Comparison of ENCODE assay signal across 11 cellular contexts in genomic region chr21:14520535-14520934, GRCh38. TPM values are rescaled to one million over a fixed set of nuclear protein-coding genes. Genes with fewer than 3 reads are reported as not detected.
DNase-seq lines count a peak whose midpoint lies in the region; ATAC-seq and TF ChIP-seq lines count a peak whose summit lies in the region.
"Had no signal": no experiment of that assay in that cellular context is flagged by ENCODE, and none has a peak within 500 bp of the region (broad histone marks: within the 10 kb centered on the region; RNA-seq: fewer than 3 reads in every experiment).

No MANE protein-coding gene starts in this region.

- peaks cover 64% of the 10 kb centered on the region for H3K36me3 Mint-ChIP-seq in activated CD8-positive, alpha-beta T cell treated with anti-CD3 and anti-CD28 coated beads, Interleukin-2, amount 10 ng/mL, durations not matched to agents 7 days and 5 days (ENCODE audit: low read depth)
- peaks cover 0 to 17% of the 10 kb centered on the region in 2 donors for H3K36me3 Mint-ChIP-seq in naive B cell

- H3K4me3 Mint-ChIP-seq in activated CD8-positive, alpha-beta T cell treated with anti-CD3 and anti-CD28 coated beads, Interleukin-2, amount 10 ng/mL, durations not matched to agents 7 days and 5 days = no peak overlapping the region
- H3K4me3 Mint-ChIP-seq in naive B cell = peak overlapping the region; percentile 75 to 95 (median 88)

- TF ChIP-seq CTCF in WERI-Rb-1 (IDR thresholded peaks at IDR 0.05; ENCODE audit: low read depth, low read length) = no peak

- no peak overlapping the region for H3K27ac ChIP-seq in WERI-Rb-1
- H3K27ac ChIP-seq: testis had no signal

- no peaks in the 10 kb centered on the region for H3K9me3 ChIP-seq in WERI-Rb-1 (ENCODE audit: severe bottlenecking)
- H3K9me3 ChIP-seq: testis had no signal

- ATAC-seq in activated CD8-positive, alpha-beta T cell treated with anti-CD3 and anti-CD28 coated beads, Interleukin-2, amount 10 ng/mL, durations not matched to agents 7 days and 5 days = no peak
- ATAC-seq in naive B cell (ENCODE audit: low read depth in 2 of 2) = peak; percentile 85 to 86
- ATAC-seq: SK-N-SH treated with all-trans-retinoic acid at 6 μM for 48 hours had no signal

- DNase-seq in Kasumi-1 (lab: John Stamatoyannopoulos, UW) = peak; percentile 96 to 97
- DNase-seq in activated CD8-positive, alpha-beta T cell treated with anti-CD3 and anti-CD28 coated beads, Interleukin-2, amount 10 ng/mL, durations not matched to agents 7 days and 5 days = no peak
- peak; percentile 26 for DNase-seq in naive B cell
- DNase-seq in hippocampal formation (lab: John Stamatoyannopoulos, UW) = no peak
- no peak for DNase-seq in putamen (ENCODE audit: low spot score)
- no peak for DNase-seq in WERI-Rb-1
- DNase-seq: activated effector memory CD4-positive, alpha-beta T cell treated with Interleukin-2 at 50 U/mL for 16 hours; testis had no signal

- POLR2A ChIA-PET in activated CD8-positive, alpha-beta T cell treated with anti-CD3 and anti-CD28 coated beads, Interleukin-2, amount 10 ng/mL, durations not matched to agents 7 days and 5 days (lab: Charles Lee) = no interaction called here

- H3K27me3 Mint-ChIP-seq in activated CD8-positive, alpha-beta T cell treated with anti-CD3 and anti-CD28 coated beads, Interleukin-2, amount 10 ng/mL, durations not matched to agents 7 days and 5 days (ENCODE audit: low read depth) = no peaks in the 10 kb centered on the region
- H3K27me3 Mint-ChIP-seq in naive B cell = no peaks in the 10 kb centered on the region

- peaks cover 5% of the 10 kb centered on the region for H3K9me3 Mint-ChIP-seq in activated CD8-positive, alpha-beta T cell treated with anti-CD3 and anti-CD28 coated beads, Interleukin-2, amount 10 ng/mL, durations not matched to agents 7 days and 5 days (ENCODE audit: insufficient read depth)
- no peaks in the 10 kb centered on the region for H3K9me3 Mint-ChIP-seq in naive B cell

- CTCF ChIA-PET in activated CD8-positive, alpha-beta T cell treated with anti-CD3 and anti-CD28 coated beads, Interleukin-2, amount 10 ng/mL, durations not matched to agents 7 days and 5 days (lab: Charles Lee) = interaction anchor here (1.2 kb wide), 1 partner anchor 217 kb away, joined by 4 read pairs; no protein-coding TSS in a partner anchor

- peaks cover 63% of the 10 kb centered on the region for H3K4me1 Mint-ChIP-seq in activated CD8-positive, alpha-beta T cell treated with anti-CD3 and anti-CD28 coated beads, Interleukin-2, amount 10 ng/mL, durations not matched to agents 7 days and 5 days (ENCODE audit: low read depth)
- peaks cover 15 to 28% (median 17%) of the 10 kb centered on the region in 3 donors for H3K4me1 Mint-ChIP-seq in naive B cell

- H3K27ac Mint-ChIP-seq in activated CD8-positive, alpha-beta T cell treated with anti-CD3 and anti-CD28 coated beads, Interleukin-2, amount 10 ng/mL, durations not matched to agents 7 days and 5 days = peak overlapping the region; percentile 77
- H3K27ac Mint-ChIP-seq in naive B cell = peak overlapping the region; percentile 50 to 96 (median 82)

- H3K36me3 ChIP-seq in WERI-Rb-1 = no peaks in the 10 kb centered on the region

- no peaks in the 10 kb centered on the region for H3K27me3 ChIP-seq in WERI-Rb-1 (ENCODE audit: insufficient read depth, low read depth, severe bottlenecking)
- H3K27me3 ChIP-seq: testis had no signal

- H3K4me3 ChIP-seq in GM08714 (ENCODE audit: low read length) = peak overlapping the region; percentile 18; the same call in 1 of the 2 replicates
- no peak overlapping the region for H3K4me3 ChIP-seq in WERI-Rb-1 (ENCODE audit: low read depth, low read length)
- H3K4me3 ChIP-seq: testis had no signal

RNA-seq across cellular contexts. Expression of gene SAMSN1, which starts 25.6 kb away (rescaled TPM):
- 100 to 1,000 TPM; 103 to 104 TPM for total RNA-seq in activated CD8-positive, alpha-beta T cell treated with anti-CD3 and anti-CD28 coated beads, Interleukin-2, amount 10 ng/mL, durations not matched to agents 7 days and 5 days
- polyA plus RNA-seq in naive B cell (ENCODE audit: low read depth in 6 of 6) = 10 to 100 TPM in 2 of 6 donors, 1 to 10 TPM in 4; 4.0 to 19.6 (median 6.0) TPM
- total RNA-seq: myocyte had no signal

Comparison
In these comparisons a context has a peak if more than half of its experiments do, and no peak if none do; other contexts are left out.
1. DNase-seq: peak in Kasumi-1 (2 of 2) and naive B cell (single experiment); none in activated CD8-positive, alpha-beta T cell treated with anti-CD3 and anti-CD28 coated beads, Interleukin-2, amount 10 ng/mL, durations not matched to agents 7 days and 5 days (single experiment), hippocampal formation (0 of 2), putamen (single experiment) and WERI-Rb-1 (single experiment).